In genomic region chr4:74659576-74660411, GRCh38 we compare ENCODE assay signal across 10 cellular contexts.
DNase-seq lines count a peak whose midpoint lies in the region; ATAC-seq lines count a peak whose summit lies in the region.
"Had no signal": no experiment of that assay in that cellular context is flagged by ENCODE, and none has a peak within 500 bp of the region (broad histone marks: within the 10 kb centered on the region; RNA-seq: fewer than 3 reads in every experiment).

No MANE protein-coding gene starts in this region.

- peaks cover 0 to 15% (median 2%) of the 10 kb centered on the region in 5 donors for H3K27me3 Mint-ChIP-seq in naive thymus-derived CD4-positive, alpha-beta T cell

- H3K27ac ChIP-seq in naive thymus-derived CD4-positive, alpha-beta T cell (ENCODE audit: low read depth, low read length) = no peak overlapping the region

- H3K4me3 Mint-ChIP-seq in naive thymus-derived CD4-positive, alpha-beta T cell = no peak overlapping the region
- H3K4me3 Mint-ChIP-seq: central memory CD8-positive, alpha-beta T cell had no signal

- intact Hi-C loops in naive thymus-derived CD4-positive, alpha-beta T cell (cut with micrococcal nuclease) = no loop called here

- no peaks in the 10 kb centered on the region for H3K4me1 ChIP-seq in naive thymus-derived CD4-positive, alpha-beta T cell (ENCODE audit: control insufficient read depth in 2 of 2, insufficient read depth in 2 of 2, low read length in 2 of 2)

- H3K36me3 ChIP-seq in naive thymus-derived CD4-positive, alpha-beta T cell (ENCODE audit: control insufficient read depth in 2 of 3, insufficient read depth in 3 of 3, low read length in 3 of 3) = no peaks in the 10 kb centered on the region

- H3K9me3 Mint-ChIP-seq in naive thymus-derived CD4-positive, alpha-beta T cell = no peaks in the 10 kb centered on the region
- H3K9me3 Mint-ChIP-seq: central memory CD8-positive, alpha-beta T cell had no signal

- H3K27ac Mint-ChIP-seq in naive thymus-derived CD4-positive, alpha-beta T cell = no peak overlapping the region

- no peaks in the 10 kb centered on the region for H3K9me3 ChIP-seq in naive thymus-derived CD4-positive, alpha-beta T cell (ENCODE audit: control insufficient read depth in 2 of 3, low read length in 3 of 3)

- DNase-seq in DMS 273 treated with DMSO at 0.1 percent for 48 hours (lab: John Stamatoyannopoulos, UW) (peak; percentile 10), NCI-H69 (lab: John Stamatoyannopoulos, UW) (peak; percentile 6), dermis microvascular lymphatic vessel endothelial cell (ENCODE audit: low read depth in 2 of 2) (peak; percentile 84 to 99), NCI-H524 (lab: John Stamatoyannopoulos, UW) (no peak), NCI-H1417 treated with DMSO at 0.1 percent for 48 hours (lab: John Stamatoyannopoulos, UW) (no peak)
- DNase-seq in naive thymus-derived CD4-positive, alpha-beta T cell = no peak
- no peak for DNase-seq in stimulated activated CD8-positive, alpha-beta memory T cell treated with anti-CD3 and anti-CD28 coated beads, Interleukin-4, amount 100 ng/mL, for 48 hours
- no peak for DNase-seq in activated CD4-positive, alpha-beta T cell treated with anti-CD3 and anti-CD28 coated beads for 4 hours
- DNase-seq: NCI-H2227 treated with DMSO at 0.1 percent for 48 hours had no signal

- POLR2A ChIA-PET in naive thymus-derived CD4-positive, alpha-beta T cell (lab: Charles Lee) = no interaction called here

- H3K27me3 ChIP-seq in naive thymus-derived CD4-positive, alpha-beta T cell (ENCODE audit: control insufficient read depth in 2 of 2, insufficient read depth in 2 of 2, low read length in 2 of 2) = no peaks in the 10 kb centered on the region

- no peaks in the 10 kb centered on the region for H3K4me1 Mint-ChIP-seq in naive thymus-derived CD4-positive, alpha-beta T cell
- H3K4me1 Mint-ChIP-seq: central memory CD8-positive, alpha-beta T cell had no signal

- ATAC-seq in naive thymus-derived CD4-positive, alpha-beta T cell = peak; percentile 60

- H3K36me3 Mint-ChIP-seq in naive thymus-derived CD4-positive, alpha-beta T cell = peaks cover 0 to 5% (median 0%) of the 10 kb centered on the region in 5 donors

- CTCF ChIA-PET in naive thymus-derived CD4-positive, alpha-beta T cell (lab: Charles Lee) = no interaction called here

- H3K4me3 ChIP-seq in naive thymus-derived CD4-positive, alpha-beta T cell (ENCODE audit: low read length) = no peak overlapping the region

Comparison
In these comparisons a context has a peak if more than half of its experiments do, and no peak if none do; other contexts are left out.
1. DNase-seq: peak in DMS 273 treated with DMSO at 0.1 percent for 48 hours (single experiment), NCI-H69 (single experiment) and dermis microvascular lymphatic vessel endothelial cell (2 of 2); none in naive thymus-derived CD4-positive, alpha-beta T cell (0 of 9), stimulated activated CD8-positive, alpha-beta memory T cell treated with anti-CD3 and anti-CD28 coated beads, Interleukin-4, amount 100 ng/mL, for 48 hours (single experiment), NCI-H524 (0 of 2), NCI-H1417 treated with DMSO at 0.1 percent for 48 hours (single experiment) and activated CD4-positive, alpha-beta T cell treated with anti-CD3 and anti-CD28 coated beads for 4 hours (0 of 2).